In genomic region chr9:106622148-106622547, GRCh38 we compare ENCODE assay signal across 18 cellular contexts.
DNase-seq lines count a peak whose midpoint lies in the region; ATAC-seq and TF ChIP-seq lines count a peak whose summit lies in the region.
"Had no signal": no experiment of that assay in that cellular context is flagged by ENCODE, and none has a peak within 500 bp of the region (broad histone marks: within the 10 kb centered on the region; RNA-seq: fewer than 3 reads in every experiment).

No MANE protein-coding gene starts in this region.

- peak overlapping the region; percentile 30 for H3K4me3 ChIP-seq in neuron (ENCODE audit: low read length)
- H3K4me3 ChIP-seq in right lobe of liver = no peak overlapping the region
- H3K4me3 ChIP-seq: esophagus squamous epithelium, GM23248, heart left ventricle, ovary had no signal

- H3K9me3 ChIP-seq in neuron (ENCODE audit: low read length) (no peaks in the 10 kb centered on the region), right lobe of liver (no peaks in the 10 kb centered on the region)
- H3K9me3 ChIP-seq: esophagus squamous epithelium, heart left ventricle, ovary had no signal

- intact Hi-C loops in right lobe of liver (cut with DNase I) = no loop called here

- WGBS in right lobe of liver (ENCODE audit: insufficient coverage, low coverage, low lambda C conversion rate, missing lambda C conversion rate) = 80% methylated on average over 8 of the region's 11 CpGs

- H3K27me3 ChIP-seq in neuron (ENCODE audit: insufficient read depth, low read length) (no peaks in the 10 kb centered on the region), right lobe of liver (no peaks in the 10 kb centered on the region)
- H3K27me3 ChIP-seq: esophagus squamous epithelium, heart left ventricle, ovary had no signal

- DNase-seq in NCI-H1092 treated with DMSO at 0.1 percent for 48 hours (lab: John Stamatoyannopoulos, UW) (peak; percentile 99), NCI-H345 (lab: John Stamatoyannopoulos, UW) (peak; percentile 68), astrocyte of the hippocampus (ENCODE audit: low read depth, low spot score) (peak; percentile 33), DMS153 (lab: John Stamatoyannopoulos, UW) (no peak), right lobe of liver (no peak), CD1c-positive myeloid dendritic cell (ENCODE audit: extremely low spot score) (no peak)
- no peak for DNase-seq in activated CD4-positive, alpha-beta T cell treated with anti-CD3 and anti-CD28 coated beads, Interleukin-2, amount 50 U/mL, for 48 hours
- DNase-seq: amniotic stem cell; DND-41; esophagus squamous epithelium; GM23248; kidney; ovary; stimulated activated CD4-positive, alpha-beta T cell treated with anti-CD3 and anti-CD28 coated beads, Interleukin-12 subunit alpha, Interleukin-12 subunit beta, amount 100 ng/mL, for 4 hours; WERI-Rb-1 had no signal

- TF ChIP-seq CTCF in right lobe of liver (IDR thresholded peaks at IDR 0.05) = no peak

- H3K36me3 ChIP-seq in neuron (ENCODE audit: insufficient read depth, low read length) (no peaks in the 10 kb centered on the region), right lobe of liver (no peaks in the 10 kb centered on the region)
- H3K36me3 ChIP-seq: esophagus squamous epithelium, heart left ventricle, ovary, WERI-Rb-1 had no signal

- ATAC-seq in right lobe of liver = no peak
- ATAC-seq: HepG2 had no signal

- no peak for TF ChIP-seq POLR2A in right lobe of liver (IDR thresholded peaks at IDR 0.05)

- H3K4me1 ChIP-seq in neuron (ENCODE audit: insufficient read depth, low read length) (peaks cover 36% of the 10 kb centered on the region), right lobe of liver (no peaks in the 10 kb centered on the region)
- H3K4me1 ChIP-seq: esophagus squamous epithelium had no signal

- no peak overlapping the region for H3K27ac ChIP-seq in right lobe of liver
- H3K27ac ChIP-seq: esophagus squamous epithelium, GM23248, ovary, WERI-Rb-1 had no signal

- no peak overlapping the region for H2AFZ ChIP-seq in neuron (ENCODE audit: low read depth, low read length)
- H2AFZ ChIP-seq: GM23248 had no signal

Comparison
In these comparisons a context has a peak if more than half of its experiments do, and no peak if none do; other contexts are left out.
1. DNase-seq: peak in NCI-H1092 treated with DMSO at 0.1 percent for 48 hours (single experiment), NCI-H345 (single experiment) and astrocyte of the hippocampus (single experiment); none in DMS153 (single experiment), activated CD4-positive, alpha-beta T cell treated with anti-CD3 and anti-CD28 coated beads, Interleukin-2, amount 50 U/mL, for 48 hours (0 of 2), right lobe of liver (0 of 3) and CD1c-positive myeloid dendritic cell (single experiment).